29 cellular contexts compared by ENCODE assay signal in the genomic region with DNA sequence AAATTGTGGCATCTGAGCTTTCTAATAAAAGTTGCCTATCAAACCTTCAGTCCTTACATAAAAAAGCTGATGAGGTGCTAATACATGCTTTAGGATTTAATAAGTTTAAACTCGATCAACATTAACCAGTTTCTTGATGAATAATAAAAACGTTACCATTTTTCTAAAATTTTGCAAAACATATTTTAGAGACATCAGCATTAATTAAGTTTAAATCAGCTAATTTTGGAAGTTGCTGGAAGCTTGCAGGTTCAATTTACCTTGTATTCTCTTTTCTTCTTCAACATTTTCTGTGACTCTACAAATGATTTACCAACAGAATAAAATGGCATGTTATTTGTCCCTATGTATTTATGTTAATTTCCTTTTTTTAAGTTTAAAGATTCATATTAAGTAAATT.
DNase-seq lines count a peak whose midpoint lies in the region; ATAC-seq, FAIRE-seq and TF ChIP-seq lines count a peak whose summit lies in the region.
"Had no signal": no experiment of that assay in that cellular context is flagged by ENCODE, and none has a peak within 500 bp of the region (broad histone marks: within the 10 kb centered on the region; RNA-seq: fewer than 3 reads in every experiment).

No MANE protein-coding gene starts in this region.

- under 1% methylated on average over 2 of the region's 2 CpGs for WGBS in HepG2 (ENCODE audit: low lambda C conversion rate)
- 39% methylated on average over 2 of the region's 2 CpGs for WGBS in right lobe of liver (ENCODE audit: insufficient coverage, low coverage, low lambda C conversion rate, missing lambda C conversion rate)
- WGBS in lower leg skin, 2 donors = 77 to 82% methylated on average over 2 of the region's 2 CpGs

- H3K4me1 ChIP-seq in HepG2 (ENCODE audit: insufficient read depth, low read length) (no peaks in the 10 kb centered on the region), right lobe of liver (no peaks in the 10 kb centered on the region)
- H3K4me1 ChIP-seq: A549; BLaER1; BLaER1 treated with 17β-estradiol and CSF1 and Interleukin-3, amounts not matched to agents 10 nM and 100 nM; Caco-2 had no signal

- in situ Hi-C loops in HepG2 (cut with HindIII; ENCODE audit: extremely low pct_ligation_motif_present, low pct_unique_long_range_greater_than_20kb) = no loop called here

- H3K9ac ChIP-seq in HepG2 (ENCODE audit: insufficient read depth, low read depth, low read length) = no peak overlapping the region
- H3K9ac ChIP-seq: BLaER1; BLaER1 treated with 17β-estradiol and CSF1 and Interleukin-3, amounts not matched to agents 10 nM and 100 nM had no signal

- TF ChIP-seq EP300 in HepG2 (IDR thresholded peaks at IDR 0.05; ENCODE audit: low read depth in 2 of 2, low read length in 2 of 2) (no peak), HepG2 (CRISPR knock-in tag; IDR thresholded peaks at IDR 0.05; ENCODE audit: borderline replicate concordance) (no peak)

- H3K36me3 ChIP-seq in HepG2 (replicated peaks in 1 of 2; ENCODE audit: control insufficient read depth in 1 of 2, insufficient read depth in 2 of 2, low read length in 2 of 2) = no peaks in the 10 kb centered on the region
- no peaks in the 10 kb centered on the region for H3K36me3 ChIP-seq in right lobe of liver
- H3K36me3 ChIP-seq: BE2C; BLaER1; BLaER1 treated with 17β-estradiol and CSF1 and Interleukin-3, amounts not matched to agents 10 nM and 100 nM had no signal

- H3K27me3 ChIP-seq in HepG2 (ENCODE audit: control insufficient read depth in 1 of 2, insufficient read depth in 2 of 2, low read length in 2 of 2) (no peaks in the 10 kb centered on the region), right lobe of liver (no peaks in the 10 kb centered on the region)
- H3K27me3 ChIP-seq: BE2C; BLaER1; BLaER1 treated with 17β-estradiol and CSF1 and Interleukin-3, amounts not matched to agents 10 nM and 100 nM had no signal

- H3K79me2 ChIP-seq in HepG2 (ENCODE audit: insufficient read depth, low read length) = no peaks in the 10 kb centered on the region

- H3K4me3 ChIP-seq in HepG2 (replicated peaks in 1 of 3; ENCODE audit: insufficient read depth in 1 of 3, low read depth in 2 of 3, low read length in 3 of 3) (no peak overlapping the region), right lobe of liver (no peak overlapping the region), lower leg skin (ENCODE audit: low read depth, poor library complexity, severe bottlenecking) (no peak overlapping the region)
- H3K4me3 ChIP-seq: A549; BLaER1; BLaER1 treated with 17β-estradiol and CSF1 and Interleukin-3, amounts not matched to agents 10 nM and 100 nM had no signal

- CTCF ChIA-PET in HepG2 (lab: Yijun Ruan, JAX; ENCODE audit: low intra/inter-chr PET ratio, low total read pairs) = no interaction called here

- no peak overlapping the region for H3K4me2 ChIP-seq in HepG2 (ENCODE audit: low read depth, low read length)
- H3K4me2 ChIP-seq: BLaER1; BLaER1 treated with 17β-estradiol and CSF1 and Interleukin-3, amounts not matched to agents 10 nM and 100 nM had no signal

- POLR2A ChIA-PET in HepG2 (lab: Yijun Ruan, JAX) = no interaction called here

- H3K9me3 ChIP-seq in HepG2 (ENCODE audit: low read length) (no peaks in the 10 kb centered on the region; the same call in 1 of the 2 replicates), right lobe of liver (no peaks in the 10 kb centered on the region)
- H3K9me3 ChIP-seq: A549; BE2C; BLaER1; BLaER1 treated with 17β-estradiol and CSF1 and Interleukin-3, amounts not matched to agents 10 nM and 100 nM; Caco-2 had no signal

- H3K27ac ChIP-seq in HepG2 (ENCODE audit: extremely low read length, insufficient read depth, low read length) = no peak overlapping the region
- no peak overlapping the region for H3K27ac ChIP-seq in right lobe of liver
- H3K27ac ChIP-seq: 22Rv1; A549; BLaER1; BLaER1 treated with 17β-estradiol and CSF1 and Interleukin-3, amounts not matched to agents 10 nM and 100 nM; C4-2B had no signal

- ATAC-seq in HepG2 (no peak), right lobe of liver (no peak)
- ATAC-seq: A549; CD8-positive, alpha-beta T cell had no signal

- H4K20me1 ChIP-seq in HepG2 (ENCODE audit: insufficient read depth, low read length) = no peaks in the 10 kb centered on the region
- H4K20me1 ChIP-seq: BLaER1; BLaER1 treated with 17β-estradiol and CSF1 and Interleukin-3, amounts not matched to agents 10 nM and 100 nM had no signal

- no peak overlapping the region for H2AFZ ChIP-seq in HepG2 (ENCODE audit: low read length)

- no peak for TF ChIP-seq CTCF in HepG2 (CRISPR knock-in tag; IDR thresholded peaks at IDR 0.05)
- TF ChIP-seq CTCF in right lobe of liver (IDR thresholded peaks at IDR 0.05) = no peak
- no peak for TF ChIP-seq CTCF in lower leg skin (IDR thresholded peaks at IDR 0.05)

- intact Hi-C loops in HepG2 (cut with micrococcal nuclease; ENCODE audit: unreplicated experiment) = no loop called here
- intact Hi-C loops in right lobe of liver (cut with DNase I) = no loop called here
- intact Hi-C loops in lower leg skin (cut with DNase I; ENCODE audit: low total_unique reads) = no loop called here

- no TSS peak for BruUV-seq in HepG2 (replicated peaks; lab: Mats Ljungman, UMichigan)

- no peak for FAIRE-seq in HepG2 (lab: Jason Lieb, UNC)
- FAIRE-seq in G401.6 (lab: Jason Lieb, UNC) = peak; percentile 30
- FAIRE-seq: A204.1, A549, D721Med had no signal

- TF ChIP-seq RAD21 in HepG2 (CRISPR knock-in tag; IDR thresholded peaks at IDR 0.05) = no peak

- no peak for TF ChIP-seq POLR2A in HepG2 (IDR thresholded peaks at IDR 0.05; ENCODE audit: insufficient read depth in 1 of 2, low read depth in 2 of 2, low read length in 2 of 2)
- TF ChIP-seq POLR2A in right lobe of liver (IDR thresholded peaks at IDR 0.05) = no peak
- TF ChIP-seq POLR2A in lower leg skin (IDR thresholded peaks at IDR 0.05) = no peak

- DNase-seq in HepG2 (ENCODE audit: low spot score) = no peak
- DNase-seq in right lobe of liver = no peak
- DNase-seq in lower leg skin (ENCODE audit: low spot score in 2 of 2) = no peak
- DNase-seq: 8988T; AML-193; BE2C; C1 segment of cervical spinal cord; Caco-2; Calu3; CD4-positive, alpha-beta memory T cell; CD4-positive, alpha-beta T cell; CD4-positive, CD25-positive, alpha-beta regulatory T cell; CD8-positive, alpha-beta memory T cell; CD8-positive, alpha-beta T cell; COR-L47; DMS 273 treated with DMSO at 0.1 percent for 48 hours; DMS153; DMS79; DMS79 treated with DMSO at 0.1 percent for 48 hours; DND-41; EL had no signal

TF ChIP-seq in HepG2, 621 proteins besides CTCF, POLR2A, EP300 and RAD21:
- TF ChIP-seq MAFF (IDR thresholded peaks at IDR 0.05; ENCODE audit: low read depth, low read length) (peak; percentile 65), RBM39 (IDR thresholded peaks at IDR 0.05; ENCODE audit: low read depth, low read length, poor library complexity, severe bottlenecking) (no peak), MATR3 (CRISPR knock-in tag; IDR thresholded peaks at IDR 0.05) (no peak), MTA3 (CRISPR knock-in tag; IDR thresholded peaks at IDR 0.05) (no peak), CENPX (CRISPR knock-in tag; IDR thresholded peaks at IDR 0.05) (no peak), MAFK (conservative IDR thresholded peaks at IDR 0.05 in 1 of 2, IDR thresholded peaks at IDR 0.05 in 1 of 2; ENCODE audit: low read length in 2 of 2) (peak in 1 of 2 experiments; percentile 66; a peak in 3 of 4 replicates)
